Comparison of ENCODE assay signal across 14 cellular contexts in the genomic region with DNA sequence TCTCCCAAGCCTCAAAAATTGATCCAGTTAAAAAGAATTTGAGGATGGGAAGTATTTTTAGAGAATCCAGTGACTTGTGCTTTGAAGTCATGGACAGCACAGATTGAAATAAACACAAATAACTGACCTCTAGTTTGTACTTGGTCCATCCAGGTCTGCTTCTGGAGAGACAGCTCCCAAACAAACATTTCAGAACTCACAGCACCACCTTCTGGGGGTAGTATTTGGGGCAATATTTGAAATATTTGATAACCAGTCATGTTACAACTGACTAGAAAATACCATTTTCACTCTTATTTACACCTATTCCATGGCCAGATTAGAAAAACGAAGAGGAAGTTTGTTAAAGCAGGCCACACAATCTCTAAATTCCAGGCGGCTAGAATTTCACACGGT. TPM values are rescaled to one million over a fixed set of nuclear protein-coding genes. Genes with fewer than 3 reads are reported as not detected.
DNase-seq lines count a peak whose midpoint lies in the region; ATAC-seq and TF ChIP-seq lines count a peak whose summit lies in the region.
"Had no signal": no experiment of that assay in that cellular context is flagged by ENCODE, and none has a peak within 500 bp of the region (broad histone marks: within the 10 kb centered on the region; RNA-seq: fewer than 3 reads in every experiment).

No MANE protein-coding gene starts in this region.

- H3K4me1 Mint-ChIP-seq in MCF 10A (ENCODE audit: insufficient read depth, unreplicated experiment), result peaks cover 7% of the 10 kb centered on the region
- H3K4me1 Mint-ChIP-seq: activated CD4-positive, alpha-beta T cell treated with anti-CD3 and anti-CD28 coated beads for 36 hours had no signal

- H3K9me3 ChIP-seq in breast epithelium, result no peaks in the 10 kb centered on the region
- H3K9me3 ChIP-seq in RWPE2 (ENCODE audit: severe bottlenecking), result no peaks in the 10 kb centered on the region
- no peaks in the 10 kb centered on the region for H3K9me3 ChIP-seq in left lung
- H3K9me3 ChIP-seq: SJSA1 had no signal

- no TSS peak for BruUV-seq in MCF 10A (replicated peaks; lab: Mats Ljungman, UMichigan)

- H3K36me3 Mint-ChIP-seq in MCF 10A (ENCODE audit: insufficient read depth, unreplicated experiment), result peaks cover 7% of the 10 kb centered on the region

- H3K4me3 Mint-ChIP-seq in MCF 10A (ENCODE audit: unreplicated experiment), result no peak overlapping the region
- H3K4me3 Mint-ChIP-seq: activated CD4-positive, alpha-beta T cell treated with anti-CD3 and anti-CD28 coated beads for 36 hours had no signal

- POLR2A ChIA-PET in MCF 10A (lab: Yijun Ruan, JAX), result interaction anchor here (0.6 to 2.7 kb wide), 5 partner anchors 16 to 276 kb away, joined by 3 to 6 read pairs (median 5); partner anchors contain the start of gene RAB38

- TF ChIP-seq POLR2A in breast epithelium (IDR thresholded peaks at IDR 0.05), result no peak

- CTCF ChIA-PET in MCF 10A (lab: Yijun Ruan, JAX), result interaction anchor here (0.6 to 6.1 kb wide), 18 partner anchors 10 to 821 kb away, joined by 3 to 49 read pairs (median 4); no protein-coding TSS in a partner anchor

- peak; percentile 33 for DNase-seq in MCF 10A (ENCODE audit: unreplicated experiment)
- DNase-seq in breast epithelium (ENCODE audit: low spot score in 2 of 2), result no peak
- DNase-seq in RWPE2 (ENCODE audit: low spot score), result no peak
- peak; percentile 18 for DNase-seq in epithelial cell of proximal tubule (ENCODE audit: low read depth)
- DNase-seq in retinal pigment epithelial cell (ENCODE audit: low read depth), result no peak
- DNase-seq in left lung, result no peak
- DNase-seq in NCI-H774 (lab: John Stamatoyannopoulos, UW), result no peak
- no peak for DNase-seq in retina
- DNase-seq: activated CD4-positive, alpha-beta T cell treated with anti-CD3 and anti-CD28 coated beads for 36 hours; glutamatergic neuron; stimulated activated CD4-positive, alpha-beta T cell treated with anti-CD3 and anti-CD28 coated beads, Interleukin-4, amount 100 ng/mL, for 4 hours had no signal

- no peak overlapping the region for H3K27ac ChIP-seq in breast epithelium
- H3K27ac ChIP-seq in RWPE2 (ENCODE audit: poor library complexity, severe bottlenecking), result no peak overlapping the region
- H3K27ac ChIP-seq in left lung, result no peak overlapping the region
- H3K27ac ChIP-seq: SJSA1 had no signal

- H3K36me3 ChIP-seq in breast epithelium (no peaks in the 10 kb centered on the region), RWPE2 (ENCODE audit: low read depth) (no peaks in the 10 kb centered on the region), left lung (no peaks in the 10 kb centered on the region)
- H3K36me3 ChIP-seq: SJSA1 had no signal

- H3K27me3 ChIP-seq in breast epithelium, result no peaks in the 10 kb centered on the region
- H3K27me3 ChIP-seq in RWPE2 (ENCODE audit: insufficient read depth, poor library complexity, severe bottlenecking), result no peaks in the 10 kb centered on the region
- no peaks in the 10 kb centered on the region for H3K27me3 ChIP-seq in left lung
- H3K27me3 ChIP-seq: SJSA1 had no signal

- ATAC-seq in RWPE2 (ENCODE audit: low read depth), result peak; percentile 56; the same call in 2 of the 3 replicates
- ATAC-seq in left lung, result no peak
- ATAC-seq: activated CD4-positive, alpha-beta T cell treated with anti-CD3 and anti-CD28 coated beads for 36 hours had no signal

- TF ChIP-seq CTCF in MCF 10A (IDR thresholded peaks at IDR 0.05; ENCODE audit: unreplicated experiment) (peak; percentile 28), breast epithelium (IDR thresholded peaks at IDR 0.05) (no peak), RWPE2 (IDR thresholded peaks at IDR 0.05; ENCODE audit: poor library complexity, severe bottlenecking) (peak; percentile 51), epithelial cell of proximal tubule (conservative IDR thresholded peaks at IDR 0.05; ENCODE audit: low read depth, low read length) (peak; percentile 56), retinal pigment epithelial cell (conservative IDR thresholded peaks at IDR 0.05; ENCODE audit: low read depth, low read length) (peak; percentile 31), left lung (IDR thresholded peaks at IDR 0.05) (no peak)

- no peak overlapping the region for H3K27ac Mint-ChIP-seq in MCF 10A (ENCODE audit: low read depth, unreplicated experiment)
- H3K27ac Mint-ChIP-seq: activated CD4-positive, alpha-beta T cell treated with anti-CD3 and anti-CD28 coated beads for 36 hours; progenitor cell of endocrine pancreas had no signal

- H3K4me1 ChIP-seq in breast epithelium, result peaks cover 0 to 5% of the 10 kb centered on the region in 2 donors
- H3K4me1 ChIP-seq in RWPE2 (ENCODE audit: insufficient read depth, poor library complexity, severe bottlenecking), result no peaks in the 10 kb centered on the region
- peaks cover 0 to 5% of the 10 kb centered on the region in 2 donors for H3K4me1 ChIP-seq in left lung
- H3K4me1 ChIP-seq: SJSA1 had no signal

- H3K9me3 Mint-ChIP-seq in MCF 10A (ENCODE audit: unreplicated experiment), result no peaks in the 10 kb centered on the region

- H3K27me3 Mint-ChIP-seq in MCF 10A (ENCODE audit: insufficient read depth, unreplicated experiment), result no peaks in the 10 kb centered on the region
- H3K27me3 Mint-ChIP-seq: activated CD4-positive, alpha-beta T cell treated with anti-CD3 and anti-CD28 coated beads for 36 hours had no signal

- intact Hi-C loops in MCF 10A (cut with micrococcal nuclease) (loop anchor here (1.0 to 5.0 kb wide), 6 partner anchors 49 to 929 kb away; partner anchors contain the start of gene RAB38), breast epithelium (cut with DNase I; ENCODE audit: low total_unique reads) (no loop called here), left lung (cut with DNase I) (no loop called here)

- H3K4me3 ChIP-seq in breast epithelium (no peak overlapping the region), RWPE2 (ENCODE audit: severe bottlenecking) (no peak overlapping the region), epithelial cell of proximal tubule (ENCODE audit: low read depth, low read length) (no peak overlapping the region), retinal pigment epithelial cell (ENCODE audit: low read length) (no peak overlapping the region), left lung (no peak overlapping the region)
- H3K4me3 ChIP-seq: lung, SJSA1 had no signal

RNA-seq across cellular contexts. Expression of gene CTSC, which starts 56.2 kb away (rescaled TPM):
- total RNA-seq in MCF 10A (2022) (79.1 and 103 TPM in 2 replicates), breast epithelium (100 to 1,000 TPM in 1 of 3 donors, 10 to 100 TPM in 2; 56.0 to 103 (median 64.1) TPM), epithelial cell of proximal tubule (149 and 219 TPM in 2 replicates), left lung (100 to 1,000 TPM; 281 to 422 TPM)

Comparison
In these comparisons a context has a peak if more than half of its experiments do, and no peak if none do; other contexts are left out.
1. DNase-seq: peak in MCF 10A (single experiment) and epithelial cell of proximal tubule (single experiment); none in breast epithelium (0 of 2), RWPE2 (single experiment), retinal pigment epithelial cell (single experiment), left lung (0 of 2), NCI-H774 (single experiment) and retina (single experiment).
2. CTCF ChIP-seq: peak in MCF 10A (single experiment), RWPE2 (single experiment), epithelial cell of proximal tubule (single experiment) and retinal pigment epithelial cell (single experiment); none in breast epithelium (0 of 3) and left lung (0 of 2).